ENCODE assay signal across 21 cellular contexts in genomic region chr2:107064750-107065149, GRCh38.
"Had no signal": no experiment of that assay in that cellular context is flagged by ENCODE, and none has a peak within 500 bp of the region (broad histone marks: within the 10 kb centered on the region; RNA-seq: fewer than 3 reads in every experiment).

No MANE protein-coding gene starts in this region.

- DNase-seq: activated B cell treated with CpG ODN at 0.5 μM for 24 hours; activated CD4-positive, alpha-beta T cell treated with anti-CD3 and anti-CD28 coated beads for 48 hours; activated CD8-positive, alpha-beta T cell treated with anti-CD3 and anti-CD28 coated beads, Interleukin-2, amount 10 ng/mL, durations not matched to agents 7 days and 5 days; activated naive CD4-positive, alpha-beta T cell treated with Interleukin-2 at 50 U/mL for 16 hours; activated T-cell treated with anti-CD3 and anti-CD28 coated beads, Interleukin-2, amount 50 U/mL, for 24 hours; aorta; brain microvascular endothelial cell; cortex of kidney; left cardiac atrium; lower lobe of right lung; occipital lobe; posterior cingulate gyrus; retina; stimulated activated naive CD8-positive, alpha-beta T cell treated with anti-CD3 and anti-CD28 coated beads, Interleukin-15, Interleukin-2, amounts not matched to agents 100 U/mL and 50 U/mL, for 24 hours; substantia nigra; T-helper 1 cell; T-helper 9 cell; tibial artery had no signal

- H3K4me3 ChIP-seq: lower lobe of right lung, skin epidermis, tibial artery had no signal

- H3K27ac ChIP-seq: brain microvascular endothelial cell, lower lobe of right lung, skin epidermis, tibial artery had no signal

- H3K9me3 ChIP-seq: lower lobe of right lung, tibial artery had no signal

- H3K27me3 ChIP-seq: brain microvascular endothelial cell, tibial artery had no signal

- H3K4me1 ChIP-seq: lower lobe of right lung had no signal

- H3K36me3 ChIP-seq: brain microvascular endothelial cell, lower lobe of right lung, tibial artery had no signal

- ATAC-seq: activated CD8-positive, alpha-beta T cell treated with anti-CD3 and anti-CD28 coated beads, Interleukin-2, amount 10 ng/mL, durations not matched to agents 7 days and 5 days; esophagus mucosa; left cardiac atrium; lower lobe of right lung; natural killer cell treated with Interleukin-12 subunit alpha and Interleukin-12 subunit beta and Interleukin-15 and Interleukin-18, amount 100 ng/mL, for 72 hours; stimulated activated naive CD8-positive, alpha-beta T cell treated with anti-CD3 and anti-CD28 coated beads, Interleukin-15, Interleukin-2, amounts not matched to agents 100 U/mL and 50 U/mL, for 24 hours had no signal
